22 cellular contexts compared by ENCODE assay signal in genomic region chr22:43514476-43515157, GRCh38.
A peak's percentile ranks its signal among the peaks of the same experiment; 100 is the strongest.
DNase-seq lines count a peak whose midpoint lies in the region; ATAC-seq, FAIRE-seq and TF ChIP-seq lines count a peak whose summit lies in the region.
"Had no signal": no experiment of that assay in that cellular context is flagged by ENCODE, and none has a peak within 500 bp of the region (broad histone marks: within the 10 kb centered on the region; RNA-seq: fewer than 3 reads in every experiment).

No MANE protein-coding gene starts in this region.

- no peak overlapping the region for H3K4me3 Mint-ChIP-seq in GM23338
- no peak overlapping the region for H3K4me3 Mint-ChIP-seq in chondrocyte (ENCODE audit: unreplicated experiment)
- no peak overlapping the region for H3K4me3 Mint-ChIP-seq in activated T-helper 17 cell treated with anti-CD3 and anti-CD28 coated beads, Interleukin-2, amount 50 U/mL, for 72 hours
- H3K4me3 Mint-ChIP-seq in type B pancreatic cell, result no peak overlapping the region
- H3K4me3 Mint-ChIP-seq: CD4-positive, alpha-beta T cell; IgD-negative memory B cell had no signal

- H3K27me3 ChIP-seq in GM23338 (ENCODE audit: insufficient read depth) (no peaks in the 10 kb centered on the region), upper lobe of right lung (no peaks in the 10 kb centered on the region)
- H3K27me3 ChIP-seq: BE2C had no signal

- no peak overlapping the region for H3K4me2 ChIP-seq in GM23338

- H3K36me3 Mint-ChIP-seq in GM23338 (ENCODE audit: low read depth), result no peaks in the 10 kb centered on the region
- no peaks in the 10 kb centered on the region for H3K36me3 Mint-ChIP-seq in chondrocyte (ENCODE audit: low read depth)
- H3K36me3 Mint-ChIP-seq in activated T-helper 17 cell treated with anti-CD3 and anti-CD28 coated beads, Interleukin-2, amount 50 U/mL, for 72 hours (ENCODE audit: low read depth), result no peaks in the 10 kb centered on the region
- no peaks in the 10 kb centered on the region for H3K36me3 Mint-ChIP-seq in type B pancreatic cell
- H3K36me3 Mint-ChIP-seq: IgD-negative memory B cell had no signal

- TF ChIP-seq CTCF in GM23338 (conservative IDR thresholded peaks at IDR 0.05; ENCODE audit: low read depth in 2 of 2), result no peak
- no peak for TF ChIP-seq CTCF in chondrocyte (IDR thresholded peaks at IDR 0.05)
- no peak for TF ChIP-seq CTCF in kidney (IDR thresholded peaks at IDR 0.05; ENCODE audit: borderline replicate concordance, extremely low read depth, insufficient read depth)
- no peak for TF ChIP-seq CTCF in type B pancreatic cell (conservative IDR thresholded peaks at IDR 0.05)
- TF ChIP-seq CTCF in upper lobe of right lung (IDR thresholded peaks at IDR 0.05), result no peak

- H3K4me3 ChIP-seq in GM23338, result no peak overlapping the region
- no peak overlapping the region for H3K4me3 ChIP-seq in kidney (ENCODE audit: low read length in 2 of 2)
- H3K4me3 ChIP-seq in upper lobe of right lung, result no peak overlapping the region
- H3K4me3 ChIP-seq: HAP-1 had no signal

- H3K27ac ChIP-seq in GM23338 (ENCODE audit: low read depth) (no peak overlapping the region), kidney (ENCODE audit: low read depth in 2 of 2, low read length in 2 of 2) (no peak overlapping the region), upper lobe of right lung (no peak overlapping the region)

- no peaks in the 10 kb centered on the region for H3K4me1 Mint-ChIP-seq in GM23338
- no peaks in the 10 kb centered on the region for H3K4me1 Mint-ChIP-seq in chondrocyte (ENCODE audit: low read depth)
- no peaks in the 10 kb centered on the region for H3K4me1 Mint-ChIP-seq in activated T-helper 17 cell treated with anti-CD3 and anti-CD28 coated beads, Interleukin-2, amount 50 U/mL, for 72 hours
- H3K4me1 Mint-ChIP-seq in type B pancreatic cell (ENCODE audit: unreplicated experiment), result no peaks in the 10 kb centered on the region
- H3K4me1 Mint-ChIP-seq: IgD-negative memory B cell had no signal

- H3K4me1 ChIP-seq in GM23338 (ENCODE audit: insufficient read depth), result no peaks in the 10 kb centered on the region
- no peaks in the 10 kb centered on the region for H3K4me1 ChIP-seq in kidney (ENCODE audit: control insufficient read depth in 1 of 2, insufficient read depth in 1 of 2, low read depth in 1 of 2, low read length in 2 of 2)
- H3K4me1 ChIP-seq in upper lobe of right lung, result no peaks in the 10 kb centered on the region
- H3K4me1 ChIP-seq: BE2C, Caco-2, HAP-1 had no signal

- DNase-seq in GM23338 (ENCODE audit: low spot score), result peak; percentile 23
- peak; percentile 90 for DNase-seq in chondrocyte (ENCODE audit: low spot score)
- DNase-seq in kidney, result peak; percentile 58
- no peak for DNase-seq in NCI-H774 (lab: John Stamatoyannopoulos, UW)
- no peak for DNase-seq in type B pancreatic cell (ENCODE audit: extremely low spot score, unreplicated experiment)
- no peak for DNase-seq in upper lobe of right lung
- DNase-seq: ACHN; BE2C; C1 segment of cervical spinal cord; Caco-2; CD4-positive, alpha-beta T cell; DMS153; DMS79; GDM1; GOT3 had no signal

- H3K9me3 Mint-ChIP-seq in GM23338, result peaks cover 3% of the 10 kb centered on the region; the same call in 1 of the 3 replicates
- no peaks in the 10 kb centered on the region for H3K9me3 Mint-ChIP-seq in chondrocyte (ENCODE audit: low read depth)
- no peaks in the 10 kb centered on the region for H3K9me3 Mint-ChIP-seq in activated T-helper 17 cell treated with anti-CD3 and anti-CD28 coated beads, Interleukin-2, amount 50 U/mL, for 72 hours
- H3K9me3 Mint-ChIP-seq in type B pancreatic cell, result no peaks in the 10 kb centered on the region
- H3K9me3 Mint-ChIP-seq: CD4-positive, alpha-beta T cell; IgD-negative memory B cell had no signal

- intact Hi-C loops in kidney (cut with DNase I) (no loop called here), upper lobe of right lung (cut with DNase I) (no loop called here)

- H3K36me3 ChIP-seq in GM23338 (ENCODE audit: insufficient read depth), result no peaks in the 10 kb centered on the region
- no peaks in the 10 kb centered on the region for H3K36me3 ChIP-seq in kidney (ENCODE audit: control insufficient read depth in 1 of 2, insufficient read depth in 2 of 2, low read length in 2 of 2)
- no peaks in the 10 kb centered on the region for H3K36me3 ChIP-seq in upper lobe of right lung
- H3K36me3 ChIP-seq: BE2C, HAP-1 had no signal

- no peaks in the 10 kb centered on the region for H4K20me1 ChIP-seq in GM23338 (replicated peaks; ENCODE audit: insufficient read depth)

- no peaks in the 10 kb centered on the region for H3K9me2 ChIP-seq in GM23338 (ENCODE audit: insufficient read depth)

- H3K9me3 ChIP-seq in kidney (ENCODE audit: control insufficient read depth in 1 of 2, low read length in 2 of 2) (no peaks in the 10 kb centered on the region), upper lobe of right lung (no peaks in the 10 kb centered on the region)
- H3K9me3 ChIP-seq: BE2C, Caco-2, HAP-1 had no signal

- FAIRE-seq in kidney (lab: Jason Lieb, UNC), result no peak
- FAIRE-seq: A204.1, GM12892, GM18507, HepG2 had no signal

- no peaks in the 10 kb centered on the region for H3F3A ChIP-seq in GM23338 (replicated peaks; ENCODE audit: low read depth)

- H3K27ac Mint-ChIP-seq in GM23338 (no peak overlapping the region), chondrocyte (ENCODE audit: unreplicated experiment) (no peak overlapping the region), type B pancreatic cell (no peak overlapping the region)
- no peak overlapping the region for H3K27ac Mint-ChIP-seq in activated T-helper 17 cell treated with anti-CD3 and anti-CD28 coated beads, Interleukin-2, amount 50 U/mL, for 72 hours
- H3K27ac Mint-ChIP-seq: CD4-positive, alpha-beta T cell; IgD-negative memory B cell had no signal

- H3K9ac ChIP-seq in kidney (ENCODE audit: low read length in 2 of 2), result no peak overlapping the region

- ATAC-seq in GM23338 (peak; percentile 20; the same call in 2 of the 3 replicates), upper lobe of right lung (no peak)
- ATAC-seq in activated T-helper 17 cell treated with anti-CD3 and anti-CD28 coated beads, Interleukin-2, amount 50 U/mL, for 72 hours (replicated peaks), result no peak
- ATAC-seq: HepG2 had no signal

- H3K27me3 Mint-ChIP-seq in GM23338 (ENCODE audit: insufficient read depth, low read depth, poor library complexity) (peaks cover 8% of the 10 kb centered on the region), chondrocyte (ENCODE audit: low read depth) (no peaks in the 10 kb centered on the region), type B pancreatic cell (peaks cover 4% of the 10 kb centered on the region)
- H3K27me3 Mint-ChIP-seq in activated T-helper 17 cell treated with anti-CD3 and anti-CD28 coated beads, Interleukin-2, amount 50 U/mL, for 72 hours, result peaks cover 9% of the 10 kb centered on the region
- H3K27me3 Mint-ChIP-seq: CD4-positive, alpha-beta T cell; IgD-negative memory B cell had no signal

- no peaks in the 10 kb centered on the region for H3K79me2 ChIP-seq in GM23338 (replicated peaks; ENCODE audit: insufficient read depth)

- peak overlapping the region; percentile 63; the same call in 1 of the 2 replicates for H2AFZ ChIP-seq in GM23338

TF ChIP-seq in GM23338, 12 proteins besides CTCF, POLR2A, EP300 and RAD21:
- no peak for TF ChIP-seq POLR2AphosphoS5 (IDR thresholded peaks at IDR 0.05; ENCODE audit: low read depth)
TF ChIP-seq in GM23338: peak in this region for 0.

Comparison
In these comparisons a context has a peak if more than half of its experiments do, and no peak if none do; other contexts are left out.
1. DNase-seq: peak in GM23338 (single experiment), chondrocyte (single experiment) and kidney (single experiment); none in NCI-H774 (single experiment), type B pancreatic cell (single experiment) and upper lobe of right lung (single experiment).